23 cellular contexts compared by ENCODE assay signal in genomic region chr1:7632681-7633080, GRCh38.
A peak's percentile ranks its signal among the peaks of the same experiment; 100 is the strongest.
DNase-seq lines count a peak whose midpoint lies in the region; ATAC-seq and TF ChIP-seq lines count a peak whose summit lies in the region.
"Had no signal": no experiment of that assay in that cellular context is flagged by ENCODE, and none has a peak within 500 bp of the region (broad histone marks: within the 10 kb centered on the region; RNA-seq: fewer than 3 reads in every experiment).

No MANE protein-coding gene starts in this region.

- TF ChIP-seq POLR2A in spleen (IDR thresholded peaks at IDR 0.05): no peak

- peak overlapping the region; percentile 3 for H3K9ac ChIP-seq in NT2/D1 (ENCODE audit: insufficient read length, low read depth)
- H3K9ac ChIP-seq in neural progenitor cell: peak overlapping the region; percentile 1
- H3K9ac ChIP-seq: BLaER1 treated with 17β-estradiol and CSF1 and Interleukin-3, amounts not matched to agents 10 nM and 100 nM had no signal

- H2AFZ ChIP-seq in neural progenitor cell (replicated peaks): no peak overlapping the region

- H3K9me3 ChIP-seq in NT2/D1 (ENCODE audit: insufficient read depth, low read length) (no peaks in the 10 kb centered on the region), neural progenitor cell (ENCODE audit: low read depth) (no peaks in the 10 kb centered on the region), spleen (no peaks in the 10 kb centered on the region)
- H3K9me3 ChIP-seq in CD4-positive, alpha-beta memory T cell (ENCODE audit: control insufficient read depth in 1 of 2, low read length in 2 of 2): no peaks in the 10 kb centered on the region
- H3K9me3 ChIP-seq: A549; BE2C; BLaER1 treated with 17β-estradiol and CSF1 and Interleukin-3, amounts not matched to agents 10 nM and 100 nM had no signal

- CTCF ChIA-PET in activated CD4-positive, alpha-beta T cell treated with anti-CD3 and anti-CD28 coated beads, Interleukin-2, amount 10 ng/mL, durations not matched to agents 7 days and 5 days (lab: Charles Lee): no interaction called here
- CTCF ChIA-PET in activated CD4-positive, alpha-beta T cell treated with anti-CD3 and anti-CD28 coated beads for 36 hours (lab: Charles Lee): interaction anchor here (0.6 to 0.7 kb wide), 2 partner anchors 120 to 340 kb away, joined by 3 read pairs; no protein-coding TSS in a partner anchor
- CTCF ChIA-PET in CD4-positive, alpha-beta memory T cell (lab: Charles Lee; ENCODE audit: partially characterized antibody): no interaction called here

- H3K36me3 ChIP-seq in NT2/D1 (ENCODE audit: insufficient read depth, insufficient read length, low read length) (no peaks in the 10 kb centered on the region), neural progenitor cell (no peaks in the 10 kb centered on the region), spleen (no peaks in the 10 kb centered on the region)
- no peaks in the 10 kb centered on the region for H3K36me3 ChIP-seq in CD4-positive, alpha-beta memory T cell (ENCODE audit: insufficient read depth, low read length)
- H3K36me3 ChIP-seq: BE2C; BLaER1 treated with 17β-estradiol and CSF1 and Interleukin-3, amounts not matched to agents 10 nM and 100 nM had no signal

- TF ChIP-seq CTCF in neural progenitor cell (IDR thresholded peaks at IDR 0.05) (no peak), spleen (IDR thresholded peaks at IDR 0.05 in 8 of 11, conservative IDR thresholded peaks at IDR 0.05 in 3 of 11) (no peak)

- 53 to 82% (median 67%) methylated on average over 6 to 9 of the region's 9 CpGs for WGBS in spleen, 5 donors

- H3K27ac ChIP-seq in neural progenitor cell (no peak overlapping the region), spleen (no peak overlapping the region)
- no peak overlapping the region for H3K27ac ChIP-seq in CD4-positive, alpha-beta memory T cell (ENCODE audit: low read depth, low read length)
- H3K27ac ChIP-seq: A549; BLaER1 treated with 17β-estradiol and CSF1 and Interleukin-3, amounts not matched to agents 10 nM and 100 nM had no signal

- H4K20me1 ChIP-seq in neural progenitor cell (ENCODE audit: low read depth): no peaks in the 10 kb centered on the region

- H3K27me3 ChIP-seq in NT2/D1 (ENCODE audit: insufficient read depth, insufficient read length) (no peaks in the 10 kb centered on the region), neural progenitor cell (no peaks in the 10 kb centered on the region), spleen (replicated peaks in 1 of 7) (peaks cover 0 to 64% (median 0%) of the 10 kb centered on the region in 7 donors)
- H3K27me3 ChIP-seq in CD4-positive, alpha-beta memory T cell (ENCODE audit: insufficient read depth, low read length): no peaks in the 10 kb centered on the region
- H3K27me3 ChIP-seq: BE2C; BLaER1 treated with 17β-estradiol and CSF1 and Interleukin-3, amounts not matched to agents 10 nM and 100 nM had no signal

- intact Hi-C loops in activated CD4-positive, alpha-beta T cell treated with anti-CD3 and anti-CD28 coated beads for 36 hours (cut with DNase I, micrococcal nuclease): no loop called here
- intact Hi-C loops in spleen (cut with DNase I; ENCODE audit: low total_unique reads): no loop called here
- intact Hi-C loops in CD4-positive, alpha-beta memory T cell (cut with micrococcal nuclease): no loop called here

- POLR2A ChIA-PET in activated CD4-positive, alpha-beta T cell treated with anti-CD3 and anti-CD28 coated beads, Interleukin-2, amount 10 ng/mL, durations not matched to agents 7 days and 5 days (lab: Charles Lee): no interaction called here
- POLR2A ChIA-PET in activated CD4-positive, alpha-beta T cell treated with anti-CD3 and anti-CD28 coated beads for 36 hours (lab: Charles Lee): no interaction called here
- POLR2A ChIA-PET in CD4-positive, alpha-beta memory T cell (lab: Charles Lee; ENCODE audit: partially characterized antibody): no interaction called here

- H3K36me3 Mint-ChIP-seq in activated CD4-positive, alpha-beta T cell treated with anti-CD3 and anti-CD28 coated beads, Interleukin-2, amount 10 ng/mL, durations not matched to agents 7 days and 5 days (ENCODE audit: low read depth): no peaks in the 10 kb centered on the region
- no peaks in the 10 kb centered on the region for H3K36me3 Mint-ChIP-seq in activated CD4-positive, alpha-beta T cell treated with anti-CD3 and anti-CD28 coated beads for 36 hours (ENCODE audit: low read depth)
- no peaks in the 10 kb centered on the region for H3K36me3 Mint-ChIP-seq in neural progenitor cell
- H3K36me3 Mint-ChIP-seq in CD4-positive, alpha-beta memory T cell: no peaks in the 10 kb centered on the region
- H3K36me3 Mint-ChIP-seq: CD14-positive monocyte had no signal

- no peaks in the 10 kb centered on the region for H3K79me2 ChIP-seq in neural progenitor cell (ENCODE audit: low read depth)

- no peak overlapping the region for H3K4me2 ChIP-seq in neural progenitor cell
- H3K4me2 ChIP-seq: A549 had no signal

- H3F3A ChIP-seq in neural progenitor cell (ENCODE audit: low read depth): no peaks in the 10 kb centered on the region

- peaks cover 7% of the 10 kb centered on the region for H3K4me1 ChIP-seq in NT2/D1 (ENCODE audit: insufficient read depth, insufficient read length)
- H3K4me1 ChIP-seq in neural progenitor cell: no peaks in the 10 kb centered on the region
- H3K4me1 ChIP-seq in spleen: no peaks in the 10 kb centered on the region
- no peaks in the 10 kb centered on the region for H3K4me1 ChIP-seq in CD4-positive, alpha-beta memory T cell (ENCODE audit: insufficient read depth, low read length)
- H3K4me1 ChIP-seq: A549 had no signal

- H3K4me3 Mint-ChIP-seq in activated CD4-positive, alpha-beta T cell treated with anti-CD3 and anti-CD28 coated beads, Interleukin-2, amount 10 ng/mL, durations not matched to agents 7 days and 5 days: no peak overlapping the region
- no peak overlapping the region for H3K4me3 Mint-ChIP-seq in activated CD4-positive, alpha-beta T cell treated with anti-CD3 and anti-CD28 coated beads for 36 hours
- H3K4me3 Mint-ChIP-seq in neural progenitor cell: no peak overlapping the region
- no peak overlapping the region for H3K4me3 Mint-ChIP-seq in CD4-positive, alpha-beta memory T cell
- H3K4me3 Mint-ChIP-seq: CD4-positive, alpha-beta T cell; H9 had no signal

- no peaks in the 10 kb centered on the region for H3K9me3 Mint-ChIP-seq in activated CD4-positive, alpha-beta T cell treated with anti-CD3 and anti-CD28 coated beads, Interleukin-2, amount 10 ng/mL, durations not matched to agents 7 days and 5 days
- no peaks in the 10 kb centered on the region for H3K9me3 Mint-ChIP-seq in activated CD4-positive, alpha-beta T cell treated with anti-CD3 and anti-CD28 coated beads for 36 hours (ENCODE audit: low read depth)
- H3K9me3 Mint-ChIP-seq in neural progenitor cell: no peaks in the 10 kb centered on the region
- H3K9me3 Mint-ChIP-seq in CD4-positive, alpha-beta memory T cell: no peaks in the 10 kb centered on the region
- H3K9me3 Mint-ChIP-seq: CD14-positive monocyte; CD4-positive, alpha-beta T cell; H9 had no signal

- H3K4me1 Mint-ChIP-seq in activated CD4-positive, alpha-beta T cell treated with anti-CD3 and anti-CD28 coated beads, Interleukin-2, amount 10 ng/mL, durations not matched to agents 7 days and 5 days: no peaks in the 10 kb centered on the region
- H3K4me1 Mint-ChIP-seq in activated CD4-positive, alpha-beta T cell treated with anti-CD3 and anti-CD28 coated beads for 36 hours: no peaks in the 10 kb centered on the region
- H3K4me1 Mint-ChIP-seq in neural progenitor cell: peaks cover 13% of the 10 kb centered on the region
- H3K4me1 Mint-ChIP-seq in CD4-positive, alpha-beta memory T cell: no peaks in the 10 kb centered on the region
- H3K4me1 Mint-ChIP-seq: CD14-positive monocyte had no signal

- no peak for DNase-seq in activated CD4-positive, alpha-beta T cell treated with anti-CD3 and anti-CD28 coated beads, Interleukin-2, amount 10 ng/mL, durations not matched to agents 7 days and 5 days
- no peak for DNase-seq in activated CD4-positive, alpha-beta T cell treated with anti-CD3 and anti-CD28 coated beads for 36 hours
- DNase-seq in NT2/D1 (ENCODE audit: low read depth, low spot score) (no peak), neural progenitor cell (ENCODE audit: low spot score) (no peak), spleen (peak; percentile 56), NCI-H187 (lab: John Stamatoyannopoulos, UW) (no peak)
- DNase-seq in CD4-positive, alpha-beta memory T cell: no peak
- DNase-seq: 8988T; ACHN; AML-193; BE2C; Calu3; CD4-positive, alpha-beta T cell; COR-L47; DMS53; DMS79 treated with DMSO at 0.1 percent for 48 hours; GF-D8; H9 had no signal

- no peak for ATAC-seq in activated CD4-positive, alpha-beta T cell treated with anti-CD3 and anti-CD28 coated beads for 36 hours
- ATAC-seq in GM18858 (IDR thresholded peaks at IDR 0.05; ENCODE audit: unreplicated experiment): no peak
- ATAC-seq: A549, HCT116 had no signal

- peak overlapping the region; percentile 25 for H3K27ac Mint-ChIP-seq in activated CD4-positive, alpha-beta T cell treated with anti-CD3 and anti-CD28 coated beads, Interleukin-2, amount 10 ng/mL, durations not matched to agents 7 days and 5 days
- H3K27ac Mint-ChIP-seq in activated CD4-positive, alpha-beta T cell treated with anti-CD3 and anti-CD28 coated beads for 36 hours: no peak overlapping the region
- H3K27ac Mint-ChIP-seq in neural progenitor cell: no peak overlapping the region
- H3K27ac Mint-ChIP-seq in CD4-positive, alpha-beta memory T cell: no peak overlapping the region
- H3K27ac Mint-ChIP-seq: CD14-positive monocyte; CD4-positive, alpha-beta T cell; H9 had no signal

- no peaks in the 10 kb centered on the region for H3K27me3 Mint-ChIP-seq in activated CD4-positive, alpha-beta T cell treated with anti-CD3 and anti-CD28 coated beads, Interleukin-2, amount 10 ng/mL, durations not matched to agents 7 days and 5 days
- H3K27me3 Mint-ChIP-seq in activated CD4-positive, alpha-beta T cell treated with anti-CD3 and anti-CD28 coated beads for 36 hours: peaks cover 8% of the 10 kb centered on the region
- peaks cover 3% of the 10 kb centered on the region for H3K27me3 Mint-ChIP-seq in neural progenitor cell (ENCODE audit: insufficient read depth, low read depth)
- peaks cover 15 to 39% of the 10 kb centered on the region in 2 donors for H3K27me3 Mint-ChIP-seq in CD4-positive, alpha-beta memory T cell

- no peak overlapping the region for H3K4me3 ChIP-seq in NT2/D1 (ENCODE audit: insufficient read length, low read depth)
- H3K4me3 ChIP-seq in neural progenitor cell: no peak overlapping the region
- H3K4me3 ChIP-seq in spleen: no peak overlapping the region
- no peak overlapping the region for H3K4me3 ChIP-seq in CD4-positive, alpha-beta memory T cell (ENCODE audit: low read length in 2 of 2)
- H3K4me3 ChIP-seq: A549; BLaER1 treated with 17β-estradiol and CSF1 and Interleukin-3, amounts not matched to agents 10 nM and 100 nM had no signal
